19 cellular contexts compared by ENCODE assay signal in genomic region chr3:125240496-125240895, GRCh38. TPM values are rescaled to one million over a fixed set of nuclear protein-coding genes. Genes with fewer than 3 reads are reported as not detected.
DNase-seq lines count a peak whose midpoint lies in the region; ATAC-seq and TF ChIP-seq lines count a peak whose summit lies in the region.
"Had no signal": no experiment of that assay in that cellular context is flagged by ENCODE, and none has a peak within 500 bp of the region (broad histone marks: within the 10 kb centered on the region; RNA-seq: fewer than 3 reads in every experiment).

No MANE protein-coding gene starts in this region.

- no peaks in the 10 kb centered on the region for H3K36me3 ChIP-seq in brain microvascular endothelial cell (replicated peaks)
- H3K36me3 ChIP-seq in gastrocnemius medialis, result no peaks in the 10 kb centered on the region
- H3K36me3 ChIP-seq: uterus had no signal

- TF ChIP-seq CTCF in AG10803 (conservative IDR thresholded peaks at IDR 0.05; ENCODE audit: low read length) (no peak), brain microvascular endothelial cell (IDR thresholded peaks at IDR 0.05; ENCODE audit: low read depth, low read length, missing control alignments) (no peak), gastrocnemius medialis (IDR thresholded peaks at IDR 0.05 in 4 of 5, conservative IDR thresholded peaks at IDR 0.05 in 1 of 5) (no peak)

- peak; percentile 70 for DNase-seq in AG10803 (ENCODE audit: low read depth)
- peak; percentile 45 for DNase-seq in HT1080 (ENCODE audit: low read depth)
- DNase-seq in brain microvascular endothelial cell, result peak; percentile 23
- peak in 2 of 3 donors; percentile 28 to 31 for DNase-seq in immature natural killer cell
- no peak for DNase-seq in gastrocnemius medialis
- no peak for DNase-seq in T-helper 2 cell
- DNase-seq in NAMALWA (ENCODE audit: low spot score), result no peak
- DNase-seq: activated CD4-positive, alpha-beta memory T cell treated with anti-CD3 and anti-CD28 coated beads for 36 hours; activated naive CD8-positive, alpha-beta T cell treated with anti-CD3 and anti-CD28 coated beads for 36 hours; activated T-cell treated with anti-CD3 and anti-CD28 coated beads, Interleukin-2, amount 50 U/mL, for 24 hours; endodermal cell; NCI-H2029; NCI-H526; Peyer's patch; uterus had no signal

- H3K4me1 ChIP-seq in gastrocnemius medialis, result no peaks in the 10 kb centered on the region
- H3K4me1 ChIP-seq: Peyer's patch, uterus had no signal

- peaks cover 34 to 38% of the 10 kb centered on the region in 2 donors for H3K4me1 Mint-ChIP-seq in immature natural killer cell
- H3K4me1 Mint-ChIP-seq: endodermal cell, memory B cell had no signal

- intact Hi-C loops in gastrocnemius medialis (cut with DNase I; ENCODE audit: low total_unique reads), result no loop called here

- peak overlapping the region; percentile 7 to 61 (median 41) for H3K4me3 Mint-ChIP-seq in immature natural killer cell
- H3K4me3 Mint-ChIP-seq: activated CD4-positive, alpha-beta memory T cell treated with anti-CD3 and anti-CD28 coated beads for 36 hours; activated naive CD8-positive, alpha-beta T cell treated with anti-CD3 and anti-CD28 coated beads for 36 hours; activated T-cell treated with anti-CD3 and anti-CD28 coated beads, Interleukin-2, amount 50 U/mL, for 24 hours; endodermal cell; GM23338; memory B cell had no signal

- H3K27ac ChIP-seq in brain microvascular endothelial cell (no peak overlapping the region), gastrocnemius medialis (no peak overlapping the region)
- H3K27ac ChIP-seq: Peyer's patch, uterus had no signal

- no peaks in the 10 kb centered on the region for H3K9me3 ChIP-seq in gastrocnemius medialis
- H3K9me3 ChIP-seq: Peyer's patch, uterus had no signal

- peaks cover 7 to 17% (median 11%) of the 10 kb centered on the region in 3 donors for H3K36me3 Mint-ChIP-seq in immature natural killer cell

- H3K9me3 Mint-ChIP-seq in immature natural killer cell, result no peaks in the 10 kb centered on the region
- H3K9me3 Mint-ChIP-seq: endodermal cell, GM23338 had no signal

- H3K27me3 ChIP-seq in brain microvascular endothelial cell (replicated peaks) (no peaks in the 10 kb centered on the region), gastrocnemius medialis (no peaks in the 10 kb centered on the region)
- H3K27me3 ChIP-seq: Peyer's patch, uterus had no signal

- ATAC-seq in gastrocnemius medialis (no peak), GM19328 (IDR thresholded peaks at IDR 0.05; ENCODE audit: unreplicated experiment) (no peak)
- ATAC-seq: GM12878, GM23338 had no signal

- H3K4me3 ChIP-seq in AG10803 (ENCODE audit: low read length) (no peak overlapping the region), brain microvascular endothelial cell (ENCODE audit: low read depth, low read length) (no peak overlapping the region), gastrocnemius medialis (no peak overlapping the region)
- H3K4me3 ChIP-seq: GM12878, GM23338, Peyer's patch, uterus had no signal

- TF ChIP-seq POLR2A in gastrocnemius medialis (IDR thresholded peaks at IDR 0.05), result no peak

- H3K27me3 Mint-ChIP-seq in immature natural killer cell (ENCODE audit: low read depth in 3 of 3), result peaks cover 0 to 5% (median 0%) of the 10 kb centered on the region in 3 donors
- H3K27me3 Mint-ChIP-seq: activated CD4-positive, alpha-beta memory T cell treated with anti-CD3 and anti-CD28 coated beads for 36 hours; activated naive CD8-positive, alpha-beta T cell treated with anti-CD3 and anti-CD28 coated beads for 36 hours; activated T-cell treated with anti-CD3 and anti-CD28 coated beads, Interleukin-2, amount 50 U/mL, for 24 hours; memory B cell had no signal

- in situ Hi-C loops in brain microvascular endothelial cell (cut with HindIII; ENCODE audit: low pct_ligation_motif_present, low sequenced_read_pairs), result no loop called here
- in situ Hi-C loops in gastrocnemius medialis (cut with MboI; ENCODE audit: low sequenced_read_pairs in 4 of 4), result no loop called here

- peak overlapping the region in 5 of 6 donors; percentile 11 to 55 (median 41) for H3K27ac Mint-ChIP-seq in immature natural killer cell
- H3K27ac Mint-ChIP-seq: activated CD4-positive, alpha-beta memory T cell treated with anti-CD3 and anti-CD28 coated beads for 36 hours; activated naive CD8-positive, alpha-beta T cell treated with anti-CD3 and anti-CD28 coated beads for 36 hours; activated T-cell treated with anti-CD3 and anti-CD28 coated beads, Interleukin-2, amount 50 U/mL, for 24 hours; endodermal cell; GM23338; memory B cell had no signal

RNA-seq across cellular contexts. Expression of gene SLC12A8, which starts 27.9 kb away (rescaled TPM):
- 4.8 and 7.8 TPM in 2 replicates for total RNA-seq in HT1080 (2014; rRNA removed; shearing (Covaris generic))
- 4.5 and 4.8 TPM in 2 replicates for polyA plus RNA-seq in HT1080 (2015; cell fraction: cytosol; rRNA removed)
- 6.1 and 9.9 TPM in 2 replicates for polyA plus RNA-seq in HT1080 (2015; cell fraction: nucleus; rRNA removed)
- polyA plus RNA-seq in immature natural killer cell, result 1 to 10 TPM in 1 of 3 donors, under 1 TPM in 1, not detected in 1; 0.43 to 2.8 TPM
- 1 to 10 TPM in 1 of 4 donors, not detected in 3; 1.0 TPM for total RNA-seq in gastrocnemius medialis

Comparison
In these comparisons a context has a peak if more than half of its experiments do, and no peak if none do; other contexts are left out.
1. DNase-seq: peak in AG10803 (single experiment), HT1080 (single experiment), brain microvascular endothelial cell (single experiment) and immature natural killer cell (2 of 3); none in gastrocnemius medialis (0 of 2), T-helper 2 cell (0 of 5) and NAMALWA (single experiment).